Comparison of ENCODE assay signal across 30 cellular contexts in the genomic region with DNA sequence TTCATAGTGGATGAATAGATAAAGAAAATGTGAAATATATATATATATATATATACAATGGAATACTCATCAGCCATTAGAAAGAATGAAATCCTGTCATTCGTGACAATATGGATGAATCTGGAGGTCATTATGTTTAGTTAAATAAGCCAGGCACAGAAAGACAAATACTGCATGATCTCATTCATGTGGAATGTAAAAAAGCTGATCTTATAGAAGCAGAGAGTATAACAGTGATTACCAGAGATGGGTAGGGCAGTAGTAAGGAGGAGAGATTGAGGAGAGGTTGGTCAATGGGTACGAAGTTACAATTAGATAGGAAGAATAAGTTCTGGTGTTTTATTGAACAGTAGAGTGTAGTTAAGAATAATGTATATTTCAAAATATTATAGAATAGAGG. TPM values are rescaled to one million over a fixed set of nuclear protein-coding genes. Genes with fewer than 3 reads are reported as not detected.
"Had no signal": no experiment of that assay in that cellular context is flagged by ENCODE, and none has a peak within 500 bp of the region (broad histone marks: within the 10 kb centered on the region; RNA-seq: fewer than 3 reads in every experiment).

No MANE protein-coding gene starts in this region.

- H3K36me3 ChIP-seq: ascending aorta, esophagus muscularis mucosa, gastrocnemius medialis had no signal

- H3K27me3 ChIP-seq: ascending aorta, esophagus muscularis mucosa, foreskin keratinocyte, gastrocnemius medialis had no signal

- H3K36me3 Mint-ChIP-seq: activated naive CD4-positive, alpha-beta T cell treated with anti-CD3 and anti-CD28 coated beads, Interleukin-2, amount 10 ng/mL, durations not matched to agents 7 days and 5 days; activated naive CD8-positive, alpha-beta T cell treated with anti-CD3 and anti-CD28 coated beads, Interleukin-2, amount 10 ng/mL, durations not matched to agents 7 days and 5 days had no signal

- ATAC-seq: activated naive CD4-positive, alpha-beta T cell treated with anti-CD3 and anti-CD28 coated beads, Interleukin-2, amount 50 U/mL, for 72 hours; activated T-cell treated with anti-CD3 and anti-CD28 coated beads, Interleukin-2, amount 50 U/mL, for 72 hours; foreskin keratinocyte; gastrocnemius medialis had no signal

- H3K4me3 Mint-ChIP-seq: activated CD4-positive, alpha-beta memory T cell treated with anti-CD3 and anti-CD28 coated beads, Interleukin-2, amount 10 ng/mL, durations not matched to agents 7 days and 5 days; activated CD4-positive, alpha-beta T cell treated with anti-CD3 and anti-CD28 coated beads, Interleukin-2, amount 10 ng/mL, durations not matched to agents 7 days and 5 days; activated naive CD4-positive, alpha-beta T cell treated with anti-CD3 and anti-CD28 coated beads, Interleukin-2, amount 10 ng/mL, durations not matched to agents 7 days and 5 days; activated naive CD8-positive, alpha-beta T cell treated with anti-CD3 and anti-CD28 coated beads, Interleukin-2, amount 10 ng/mL, durations not matched to agents 7 days and 5 days; activated T-cell treated with anti-CD3 and anti-CD28 coated beads, Interleukin-2, amount 50 U/mL, for 24 hours; activated T-cell treated with anti-CD3 and anti-CD28 coated beads, Interleukin-2, amount 50 U/mL, for 72 hours; brain had no signal

- H3K27ac ChIP-seq: ascending aorta, esophagus muscularis mucosa, foreskin keratinocyte, gastrocnemius medialis had no signal

- H3K4me3 ChIP-seq: ascending aorta, esophagus muscularis mucosa, gastrocnemius medialis had no signal

- H3K9me3 Mint-ChIP-seq: activated naive CD4-positive, alpha-beta T cell treated with anti-CD3 and anti-CD28 coated beads, Interleukin-2, amount 10 ng/mL, durations not matched to agents 7 days and 5 days had no signal

- H3K4me1 Mint-ChIP-seq: activated CD4-positive, alpha-beta memory T cell treated with anti-CD3 and anti-CD28 coated beads, Interleukin-2, amount 10 ng/mL, durations not matched to agents 7 days and 5 days; activated CD4-positive, alpha-beta T cell treated with anti-CD3 and anti-CD28 coated beads, Interleukin-2, amount 10 ng/mL, durations not matched to agents 7 days and 5 days; activated naive CD4-positive, alpha-beta T cell treated with anti-CD3 and anti-CD28 coated beads, Interleukin-2, amount 10 ng/mL, durations not matched to agents 7 days and 5 days; activated naive CD8-positive, alpha-beta T cell treated with anti-CD3 and anti-CD28 coated beads, Interleukin-2, amount 10 ng/mL, durations not matched to agents 7 days and 5 days had no signal

- FAIRE-seq: colon had no signal

- H3K27ac Mint-ChIP-seq: activated CD4-positive, alpha-beta memory T cell treated with anti-CD3 and anti-CD28 coated beads, Interleukin-2, amount 10 ng/mL, durations not matched to agents 7 days and 5 days; activated CD4-positive, alpha-beta T cell treated with anti-CD3 and anti-CD28 coated beads, Interleukin-2, amount 10 ng/mL, durations not matched to agents 7 days and 5 days; activated naive CD4-positive, alpha-beta T cell treated with anti-CD3 and anti-CD28 coated beads, Interleukin-2, amount 10 ng/mL, durations not matched to agents 7 days and 5 days; activated naive CD4-positive, alpha-beta T cell treated with anti-CD3 and anti-CD28 coated beads, Interleukin-2, amount 50 U/mL, for 72 hours; activated naive CD8-positive, alpha-beta T cell treated with anti-CD3 and anti-CD28 coated beads, Interleukin-2, amount 10 ng/mL, durations not matched to agents 7 days and 5 days; activated T-cell treated with anti-CD3 and anti-CD28 coated beads, Interleukin-2, amount 50 U/mL, for 24 hours; activated T-cell treated with anti-CD3 and anti-CD28 coated beads, Interleukin-2, amount 50 U/mL, for 72 hours; brain had no signal

- H3K27me3 Mint-ChIP-seq: activated CD4-positive, alpha-beta memory T cell treated with anti-CD3 and anti-CD28 coated beads, Interleukin-2, amount 10 ng/mL, durations not matched to agents 7 days and 5 days; activated naive CD4-positive, alpha-beta T cell treated with anti-CD3 and anti-CD28 coated beads, Interleukin-2, amount 10 ng/mL, durations not matched to agents 7 days and 5 days; activated naive CD8-positive, alpha-beta T cell treated with anti-CD3 and anti-CD28 coated beads, Interleukin-2, amount 10 ng/mL, durations not matched to agents 7 days and 5 days; brain had no signal

- H3K4me1 ChIP-seq: ascending aorta, esophagus muscularis mucosa, gastrocnemius medialis had no signal

- DNase-seq: activated CD4-positive, alpha-beta memory T cell treated with anti-CD3 and anti-CD28 coated beads, Interleukin-2, amount 10 ng/mL, durations not matched to agents 7 days and 5 days; activated CD4-positive, alpha-beta T cell treated with anti-CD3 and anti-CD28 coated beads for 4 hours; activated CD4-positive, alpha-beta T cell treated with anti-CD3 and anti-CD28 coated beads, Interleukin-2, amount 10 ng/mL, durations not matched to agents 7 days and 5 days; activated CD4-positive, alpha-beta T cell treated with anti-CD3 and anti-CD28 coated beads, Interleukin-2, amount 50 U/mL, for 4 hours; activated CD4-positive, CD25-positive, alpha-beta regulatory T cell; activated CD4-positive, CD25-positive, alpha-beta regulatory T cell treated with anti-CD3 and anti-CD28 coated beads, Interleukin-2, amount 50 U/mL, for 72 hours; activated CD8-positive, alpha-beta memory T cell treated with anti-CD3 and anti-CD28 coated beads, Interleukin-2, amount 50 U/mL, for 48 hours; activated gamma-delta T cell; activated naive CD4-positive, alpha-beta T cell; activated naive CD4-positive, alpha-beta T cell treated with anti-CD3 and anti-CD28 coated beads, Interleukin-2, amount 10 ng/mL, durations not matched to agents 7 days and 5 days; activated naive CD8-positive, alpha-beta T cell treated with anti-CD3 and anti-CD28 coated beads, Interleukin-2, amount 10 ng/mL, durations not matched to agents 7 days and 5 days; activated T-cell treated with anti-CD3 and anti-CD28 coated beads for 4 hours; activated T-cell treated with anti-CD3 and anti-CD28 coated beads, Interleukin-2, amount 50 U/mL, for 24 hours; activated T-cell treated with anti-CD3 and anti-CD28 coated beads, Interleukin-2, amount 50 U/mL, for 72 hours; caudate nucleus; cortex of kidney; dermis blood vessel endothelial cell; effector memory CD4-positive, alpha-beta T cell; erythroblast; gastrocnemius medialis; head of caudate nucleus; hippocampal formation; T-helper 2 cell had no signal

- H3K9me3 ChIP-seq: gastrocnemius medialis had no signal

RNA-seq across cellular contexts. Expression of a gene that starts 19.7 kb away (rescaled TPM):
- total RNA-seq: activated CD4-positive, alpha-beta memory T cell treated with anti-CD3 and anti-CD28 coated beads, Interleukin-2, amount 10 ng/mL, durations not matched to agents 7 days and 5 days; activated CD4-positive, alpha-beta T cell treated with anti-CD3 and anti-CD28 coated beads, Interleukin-2, amount 10 ng/mL, durations not matched to agents 7 days and 5 days; activated naive CD4-positive, alpha-beta T cell treated with anti-CD3 and anti-CD28 coated beads, Interleukin-2, amount 50 U/mL, for 72 hours; activated naive CD8-positive, alpha-beta T cell treated with anti-CD3 and anti-CD28 coated beads, Interleukin-2, amount 10 ng/mL, durations not matched to agents 7 days and 5 days; activated T-cell treated with anti-CD3 and anti-CD28 coated beads, Interleukin-2, amount 50 U/mL, for 72 hours; ascending aorta; T-helper 1 cell treated with Interleukin-12 subunit alpha and Interleukin-12 subunit beta and Interleukin-4 antibody, amounts not matched to agents 30 ng/mL and 1 ng/mL, for 36 hours had no signal

RNA-seq across cellular contexts. Expression of a gene that starts 20.5 kb away (rescaled TPM):
- total RNA-seq: activated CD4-positive, alpha-beta memory T cell treated with anti-CD3 and anti-CD28 coated beads, Interleukin-2, amount 10 ng/mL, durations not matched to agents 7 days and 5 days; activated CD4-positive, alpha-beta T cell treated with anti-CD3 and anti-CD28 coated beads, Interleukin-2, amount 10 ng/mL, durations not matched to agents 7 days and 5 days; activated naive CD4-positive, alpha-beta T cell treated with anti-CD3 and anti-CD28 coated beads, Interleukin-2, amount 50 U/mL, for 72 hours; activated naive CD8-positive, alpha-beta T cell treated with anti-CD3 and anti-CD28 coated beads, Interleukin-2, amount 10 ng/mL, durations not matched to agents 7 days and 5 days; activated T-cell treated with anti-CD3 and anti-CD28 coated beads, Interleukin-2, amount 50 U/mL, for 72 hours; T-helper 1 cell treated with Interleukin-12 subunit alpha and Interleukin-12 subunit beta and Interleukin-4 antibody, amounts not matched to agents 30 ng/mL and 1 ng/mL, for 36 hours had no signal
